In genomic region chr1:52002038-52002917, GRCh38 we compare ENCODE assay signal across 1 cellular context.
TF ChIP-seq lines count a peak whose summit lies in the region.

No MANE protein-coding gene starts in this region.

TF ChIP-seq in IMR-90, 13 proteins besides CTCF, POLR2A, EP300 and RAD21:
- no peak for TF ChIP-seq USF2 (IDR thresholded peaks at IDR 0.05; ENCODE audit: low read depth, low read length)
- TF ChIP-seq MXI1 (IDR thresholded peaks at IDR 0.05; ENCODE audit: borderline replicate concordance, low read depth, low read length): no peak
- peak; percentile 85 for TF ChIP-seq CEBPB (IDR thresholded peaks at IDR 0.05; ENCODE audit: low read depth, low read length)
- TF ChIP-seq RCOR1 (IDR thresholded peaks at IDR 0.05; ENCODE audit: insufficient replicate concordance, low read length): peak; percentile 9
- TF ChIP-seq MAFK (IDR thresholded peaks at IDR 0.05; ENCODE audit: low read depth, low read length): no peak
- TF ChIP-seq SMC3 (IDR thresholded peaks at IDR 0.05; ENCODE audit: low read depth, low read length): peak; percentile 95
TF ChIP-seq in IMR-90: peak in this region for 3.
